10 cellular contexts compared by ENCODE assay signal in genomic region chr14:75978249-75978731, GRCh38. TPM values are rescaled to one million over a fixed set of nuclear protein-coding genes. Genes with fewer than 3 reads are reported as not detected.
DNase-seq lines count a peak whose midpoint lies in the region; ATAC-seq and TF ChIP-seq lines count a peak whose summit lies in the region.
"Had no signal": no experiment of that assay in that cellular context is flagged by ENCODE, and none has a peak within 500 bp of the region (broad histone marks: within the 10 kb centered on the region; RNA-seq: fewer than 3 reads in every experiment).

No MANE protein-coding gene starts in this region.

- TF ChIP-seq CTCF in OCI-LY7 (conservative IDR thresholded peaks at IDR 0.05; ENCODE audit: low read length) (no peak), epithelial cell of esophagus (IDR thresholded peaks at IDR 0.05; ENCODE audit: insufficient read depth, low read depth, low read length, missing control alignments) (no peak), thoracic aorta (IDR thresholded peaks at IDR 0.05) (no peak)

- H3K9me3 ChIP-seq in OCI-LY7 (ENCODE audit: low read length), result no peaks in the 10 kb centered on the region
- no peaks in the 10 kb centered on the region for H3K9me3 ChIP-seq in thoracic aorta

- H3K27me3 Mint-ChIP-seq in activated naive CD8-positive, alpha-beta T cell, result no peaks in the 10 kb centered on the region
- peaks cover 2% of the 10 kb centered on the region for H3K27me3 Mint-ChIP-seq in activated naive CD8-positive, alpha-beta T cell treated with anti-CD3 and anti-CD28 coated beads, Interleukin-2, amount 50 U/mL, for 24 hours

- H3K27ac ChIP-seq in OCI-LY7 (ENCODE audit: low read depth, low read length, poor library complexity, severe bottlenecking), result no peak overlapping the region
- peak overlapping the region in 1 of 2 donors; percentile 22 for H3K27ac ChIP-seq in thoracic aorta

- intact Hi-C loops in OCI-LY7 (cut with micrococcal nuclease; ENCODE audit: unreplicated experiment), result loop anchor here (2.0 kb wide), 1 partner anchor 17 kb away; no protein-coding TSS in a partner anchor

- H3K9me2 ChIP-seq in OCI-LY7 (ENCODE audit: insufficient read depth, low read length), result no peaks in the 10 kb centered on the region

- no peak for ATAC-seq in activated naive CD8-positive, alpha-beta T cell treated with anti-CD3 and anti-CD28 coated beads, Interleukin-2, amount 50 U/mL, for 24 hours
- ATAC-seq in thoracic aorta (ENCODE audit: insufficient number of reproducible peaks, low FRiP score, low read depth) (no peak), GM21737 (IDR thresholded peaks at IDR 0.05; ENCODE audit: unreplicated experiment) (no peak), GM21529 (IDR thresholded peaks at IDR 0.05; ENCODE audit: unreplicated experiment) (no peak)
- ATAC-seq: esophagus mucosa had no signal

- H3K4me1 Mint-ChIP-seq in activated naive CD8-positive, alpha-beta T cell (ENCODE audit: low read depth), result peaks cover 34% of the 10 kb centered on the region
- peaks cover 38% of the 10 kb centered on the region for H3K4me1 Mint-ChIP-seq in activated naive CD8-positive, alpha-beta T cell treated with anti-CD3 and anti-CD28 coated beads, Interleukin-2, amount 50 U/mL, for 24 hours

- H3K4me3 Mint-ChIP-seq in activated naive CD8-positive, alpha-beta T cell, result peak overlapping the region; percentile 7
- H3K4me3 Mint-ChIP-seq in activated naive CD8-positive, alpha-beta T cell treated with anti-CD3 and anti-CD28 coated beads, Interleukin-2, amount 50 U/mL, for 24 hours, result no peak overlapping the region

- H3K4me1 ChIP-seq in OCI-LY7 (ENCODE audit: insufficient read depth, low read length, poor library complexity, severe bottlenecking) (peaks cover 54% of the 10 kb centered on the region), thoracic aorta (ENCODE audit: control insufficient read depth in 1 of 2, low read depth in 2 of 2) (peaks cover 14 to 57% of the 10 kb centered on the region in 2 donors)

- H3K4me2 ChIP-seq in OCI-LY7 (ENCODE audit: low read length), result peak overlapping the region; percentile 65

- no TSS peak for BruUV-seq in OCI-LY7 (replicated peaks; lab: Mats Ljungman, UMichigan)

- H2AFZ ChIP-seq in OCI-LY7 (ENCODE audit: low read length), result peak overlapping the region; percentile 13; the same call in 1 of the 2 replicates

- no peaks in the 10 kb centered on the region for H3K36me3 Mint-ChIP-seq in activated naive CD8-positive, alpha-beta T cell
- no peaks in the 10 kb centered on the region for H3K36me3 Mint-ChIP-seq in activated naive CD8-positive, alpha-beta T cell treated with anti-CD3 and anti-CD28 coated beads, Interleukin-2, amount 50 U/mL, for 24 hours (ENCODE audit: low read depth)

- POLR2A ChIA-PET in OCI-LY7 (lab: Charles Lee), result no interaction called here

- no peaks in the 10 kb centered on the region for H4K20me1 ChIP-seq in OCI-LY7 (ENCODE audit: insufficient read depth, low read length)

- no peak for DNase-seq in activated naive CD8-positive, alpha-beta T cell treated with anti-CD3 and anti-CD28 coated beads, Interleukin-2, amount 50 U/mL, for 24 hours
- DNase-seq in OCI-LY7 (ENCODE audit: low spot score), result peak; percentile 75
- DNase-seq in epithelial cell of esophagus (ENCODE audit: low read depth), result peak; percentile 23
- no peak for DNase-seq in thoracic aorta (ENCODE audit: low spot score)
- no peak for DNase-seq in dermis blood vessel endothelial cell
- DNase-seq: GOT3 had no signal

- H3K79me2 ChIP-seq in OCI-LY7 (ENCODE audit: insufficient read depth, low read depth, low read length), result no peaks in the 10 kb centered on the region

- H3K36me3 ChIP-seq in OCI-LY7 (ENCODE audit: insufficient read depth, low read length) (no peaks in the 10 kb centered on the region), thoracic aorta (no peaks in the 10 kb centered on the region)

- H3K27me3 ChIP-seq in thoracic aorta (replicated peaks; ENCODE audit: insufficient read depth), result no peaks in the 10 kb centered on the region

- CTCF ChIA-PET in OCI-LY7 (lab: Charles Lee; ENCODE audit: unreplicated experiment), result interaction anchor here (0.5 to 1.8 kb wide), 3 partner anchors 72 to 1051 kb away, joined by 3 to 12 read pairs (median 5); no protein-coding TSS in a partner anchor

- H3K4me3 ChIP-seq in OCI-LY7 (ENCODE audit: low read depth, low read length, poor library complexity, severe bottlenecking), result no peak overlapping the region
- no peak overlapping the region for H3K4me3 ChIP-seq in epithelial cell of esophagus (ENCODE audit: low read length)
- H3K4me3 ChIP-seq in thoracic aorta, result peak overlapping the region; percentile 17

- no peaks in the 10 kb centered on the region for H3K9me3 Mint-ChIP-seq in activated naive CD8-positive, alpha-beta T cell (ENCODE audit: low read depth)
- H3K9me3 Mint-ChIP-seq in activated naive CD8-positive, alpha-beta T cell treated with anti-CD3 and anti-CD28 coated beads, Interleukin-2, amount 50 U/mL, for 24 hours, result no peaks in the 10 kb centered on the region

- no peak overlapping the region for H3K27ac Mint-ChIP-seq in activated naive CD8-positive, alpha-beta T cell
- H3K27ac Mint-ChIP-seq in activated naive CD8-positive, alpha-beta T cell treated with anti-CD3 and anti-CD28 coated beads, Interleukin-2, amount 50 U/mL, for 24 hours, result no peak overlapping the region

RNA-seq across cellular contexts. Expression of gene TGFB3, which starts 3.5 kb away (rescaled TPM):
- total RNA-seq in OCI-LY7 (2014; rRNA removed; shearing (Covaris generic)), result 0.75 and 1.1 TPM in 2 replicates
- total RNA-seq in OCI-LY7 (2022) (5.5 and 5.6 TPM in 2 replicates), thoracic aorta (10 to 100 TPM; 46.4 to 67.1 TPM), dermis blood vessel endothelial cell (2.6 and 4.1 TPM in 2 replicates)

RNA-seq across cellular contexts. Expression of gene IFT43, which starts 7.3 kb away (rescaled TPM):
- total RNA-seq in OCI-LY7 (2014; rRNA removed; shearing (Covaris generic)), result 9.3 and 11.0 TPM in 2 replicates
- total RNA-seq in OCI-LY7 (2022), result 8.7 and 13.6 TPM in 2 replicates
- 10 to 100 TPM; 27.5 to 80.8 TPM for total RNA-seq in thoracic aorta
- total RNA-seq in dermis blood vessel endothelial cell, result 18.6 and 28.4 TPM in 2 replicates

Comparison
In these comparisons a context has a peak if more than half of its experiments do, and no peak if none do; other contexts are left out.
1. DNase-seq: peak in OCI-LY7 (single experiment) and epithelial cell of esophagus (single experiment); none in activated naive CD8-positive, alpha-beta T cell treated with anti-CD3 and anti-CD28 coated beads, Interleukin-2, amount 50 U/mL, for 24 hours (single experiment), thoracic aorta (single experiment) and dermis blood vessel endothelial cell (single experiment).